20 cellular contexts compared by ENCODE assay signal in the genomic region with DNA sequence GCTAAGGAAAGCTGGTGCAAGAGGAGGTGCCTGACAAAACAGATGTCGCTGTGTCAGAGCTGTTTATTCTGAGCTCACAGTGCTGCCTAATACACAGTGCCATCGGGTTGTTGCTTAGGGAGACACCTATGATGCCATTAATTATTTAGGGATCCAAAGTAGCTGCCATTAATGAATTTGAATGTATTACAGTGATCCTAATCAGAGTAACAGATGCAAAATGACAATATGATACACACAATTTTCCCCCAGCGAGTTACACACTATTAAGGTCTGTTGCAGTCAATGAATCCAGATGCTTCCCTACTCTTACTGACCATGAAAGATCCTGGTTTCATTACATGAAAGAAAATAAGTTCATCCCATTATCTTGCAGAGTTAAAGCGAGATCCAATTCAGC.
"Had no signal": no experiment of that assay in that cellular context is flagged by ENCODE, and none has a peak within 500 bp of the region (broad histone marks: within the 10 kb centered on the region; RNA-seq: fewer than 3 reads in every experiment).

No MANE protein-coding gene starts in this region.

- H3K27ac ChIP-seq: esophagus squamous epithelium, lower lobe of right lung, prostate gland, right atrium auricular region, stomach, thyroid gland, vagina had no signal

- DNase-seq: effector memory CD8-positive, alpha-beta T cell; erythroblast; esophagus squamous epithelium; foreskin melanocyte; left ventricle myocardium superior; lower lobe of right lung; naive thymus-derived CD8-positive, alpha-beta T cell; nephron progenitor cell; nucleus accumbens; stimulated activated CD4-positive, alpha-beta T cell treated with anti-CD3 and anti-CD28 coated beads, Interleukin-2, amount 100 ng/mL, for 24 hours; stimulated activated CD4-positive, alpha-beta T cell treated with anti-CD3 and anti-CD28 coated beads, Interleukin-4, amount 100 ng/mL, for 24 hours; stimulated activated naive CD4-positive, alpha-beta T cell treated with Interleukin-2 at 50 U/mL for 16 hours; stomach; thyroid gland; trophoblast cell had no signal

- H3K4me1 ChIP-seq: esophagus squamous epithelium, lower lobe of right lung, prostate gland, right atrium auricular region, stomach, thyroid gland, vagina had no signal

- H3K36me3 ChIP-seq: esophagus squamous epithelium, lower lobe of right lung, prostate gland, right atrium auricular region, stomach, thyroid gland, vagina had no signal

- H3K9me3 ChIP-seq: esophagus squamous epithelium, lower lobe of right lung, prostate gland, right atrium auricular region, stomach, thyroid gland, vagina had no signal

- H3K27me3 ChIP-seq: esophagus squamous epithelium, right atrium auricular region, stomach, thyroid gland, vagina had no signal

- ATAC-seq: effector memory CD8-positive, alpha-beta T cell; left ventricle myocardium superior; lower lobe of right lung; naive thymus-derived CD8-positive, alpha-beta T cell; sciatic nerve; stimulated activated effector memory CD8-positive, alpha-beta T cell treated with anti-CD3 and anti-CD28 coated beads, Interleukin-12 subunit alpha, Interleukin-12 subunit beta, amount 100 ng/mL, for 72 hours had no signal

- H3K4me3 ChIP-seq: esophagus squamous epithelium, lower lobe of right lung, prostate gland, right atrium auricular region, stomach, thyroid gland, vagina had no signal
